ENCODE assay signal across 1 cellular context in the genomic region with DNA sequence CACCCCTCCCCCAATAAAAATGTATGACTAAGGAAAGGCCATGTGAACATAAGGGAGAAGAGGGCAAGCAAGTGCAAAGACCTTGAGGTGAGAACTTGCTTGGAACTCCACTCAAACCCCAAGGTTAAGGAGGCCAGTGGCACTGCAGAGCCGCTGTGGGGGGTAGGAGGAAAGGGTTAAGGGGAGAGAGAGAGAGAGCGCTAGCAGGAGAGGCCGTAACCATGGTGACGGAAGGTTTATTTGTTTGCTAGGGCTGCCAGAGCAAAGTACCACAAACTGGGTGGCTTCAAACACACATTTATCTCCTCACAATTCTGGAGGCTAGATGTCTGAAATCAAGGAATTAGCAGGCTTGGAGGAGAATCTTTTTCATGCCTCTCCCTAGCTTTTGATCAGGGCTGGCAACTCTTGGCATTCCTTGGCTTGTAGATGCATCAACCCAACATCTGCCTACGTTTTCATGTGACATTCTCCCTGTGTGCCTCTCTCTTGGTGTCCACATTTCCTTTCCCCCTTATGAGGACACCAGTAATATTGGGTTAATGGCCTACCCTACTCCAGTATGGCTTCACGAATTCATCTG.
TF ChIP-seq lines count a peak whose summit lies in the region.

No MANE protein-coding gene starts in this region.

TF ChIP-seq in HepG2, 621 proteins besides CTCF, POLR2A, EP300 and RAD21 (continued from another document):
- TF ChIP-seq, protein P1, sequence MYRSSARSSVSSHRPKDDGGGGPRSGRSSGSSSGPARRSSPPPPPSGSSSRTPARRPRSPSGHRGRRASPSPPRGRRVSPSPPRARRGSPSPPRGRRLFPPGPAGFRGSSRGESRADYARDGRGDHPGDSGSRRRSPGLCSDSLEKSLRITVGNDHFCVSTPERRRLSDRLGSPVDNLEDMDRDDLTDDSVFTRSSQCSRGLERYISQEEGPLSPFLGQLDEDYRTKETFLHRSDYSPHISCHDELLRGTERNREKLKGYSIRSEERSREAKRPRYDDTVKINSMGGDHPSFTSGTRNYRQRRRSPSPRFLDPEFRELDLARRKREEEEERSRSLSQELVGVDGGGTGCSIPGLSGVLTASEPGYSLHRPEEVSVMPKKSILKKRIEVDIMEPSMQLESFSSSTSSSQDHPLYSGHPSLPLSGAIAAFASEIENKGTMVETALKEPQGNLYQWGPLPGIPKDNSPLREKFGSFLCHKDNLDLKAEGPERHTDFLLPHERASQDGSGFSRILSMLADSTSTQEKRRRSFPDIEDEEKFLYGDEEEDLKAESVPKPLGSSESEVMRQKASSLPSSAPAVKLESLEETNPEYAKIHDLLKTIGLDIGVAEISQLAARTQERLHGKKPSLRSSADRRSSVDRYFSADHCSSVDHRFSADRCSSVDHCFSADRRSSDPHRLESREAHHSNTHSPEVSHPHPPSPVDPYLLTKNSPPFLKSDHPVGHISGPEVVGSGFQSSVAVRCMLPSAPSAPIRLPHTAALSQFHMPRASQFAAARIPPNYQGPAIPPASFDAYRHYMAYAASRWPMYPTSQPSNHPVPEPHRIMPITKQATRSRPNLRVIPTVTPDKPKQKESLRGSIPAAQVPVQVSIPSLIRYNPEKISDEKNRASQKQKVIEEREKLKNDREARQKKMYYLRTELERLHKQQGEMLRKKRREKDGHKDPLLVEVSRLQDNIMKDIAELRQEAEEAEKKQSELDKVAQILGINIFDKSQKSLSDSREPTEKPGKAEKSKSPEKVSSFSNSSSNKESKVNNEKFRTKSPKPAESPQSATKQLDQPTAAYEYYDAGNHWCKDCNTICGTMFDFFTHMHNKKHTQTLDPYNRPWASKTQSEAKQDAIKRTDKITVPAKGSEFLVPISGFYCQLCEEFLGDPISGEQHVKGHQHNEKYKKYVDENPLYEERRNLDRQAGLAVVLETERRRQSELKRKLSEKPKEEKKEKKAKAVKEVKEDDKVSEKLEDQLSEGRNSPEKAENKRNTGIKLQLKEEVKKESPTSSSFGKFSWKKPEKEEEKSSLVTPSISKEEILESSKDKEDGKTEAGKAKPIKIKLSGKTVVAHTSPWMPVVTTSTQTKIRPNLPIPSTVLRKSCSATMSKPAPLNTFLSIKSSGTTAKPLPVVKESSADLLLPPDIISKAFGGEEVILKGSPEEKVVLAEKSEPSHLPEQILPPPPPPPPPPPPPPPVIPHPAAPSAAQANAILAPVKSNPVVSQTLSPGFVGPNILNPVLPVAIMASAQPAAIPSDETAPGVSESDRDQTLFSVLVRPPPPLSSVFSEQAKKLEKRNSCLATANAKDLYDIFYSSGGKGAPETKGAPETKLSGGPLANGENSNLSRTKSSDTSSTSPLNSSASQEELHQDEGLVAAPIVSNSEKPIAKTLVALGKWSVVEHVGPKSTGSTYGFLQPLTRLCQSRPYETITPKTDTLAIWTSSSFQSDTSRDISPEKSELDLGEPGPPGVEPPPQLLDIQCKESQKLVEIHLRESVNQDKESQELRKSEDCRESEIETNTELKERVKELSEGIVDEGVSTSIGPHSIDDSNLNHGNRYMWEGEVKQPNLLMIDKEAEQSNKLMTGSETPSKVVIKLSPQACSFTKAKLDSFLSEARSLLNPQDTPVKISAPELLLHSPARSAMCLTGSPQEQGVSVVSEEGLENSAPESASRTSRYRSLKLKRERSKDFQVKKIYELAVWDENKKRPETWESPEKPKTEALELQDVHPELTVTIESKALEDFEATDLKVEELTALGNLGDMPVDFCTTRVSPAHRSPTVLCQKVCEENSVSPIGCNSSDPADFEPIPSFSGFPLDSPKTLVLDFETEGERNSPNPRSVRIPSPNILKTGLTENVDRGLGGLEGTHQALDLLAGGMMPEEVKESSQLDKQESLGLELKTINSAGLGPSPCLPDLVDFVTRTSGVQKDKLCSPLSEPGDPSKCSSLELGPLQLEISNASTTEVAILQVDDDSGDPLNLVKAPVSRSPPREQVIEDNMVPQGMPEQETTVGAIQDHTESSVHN (CRISPR knock-in tag; IDR thresholded peaks at IDR 0.05), result no peak
- TF ChIP-seq, protein P2, sequence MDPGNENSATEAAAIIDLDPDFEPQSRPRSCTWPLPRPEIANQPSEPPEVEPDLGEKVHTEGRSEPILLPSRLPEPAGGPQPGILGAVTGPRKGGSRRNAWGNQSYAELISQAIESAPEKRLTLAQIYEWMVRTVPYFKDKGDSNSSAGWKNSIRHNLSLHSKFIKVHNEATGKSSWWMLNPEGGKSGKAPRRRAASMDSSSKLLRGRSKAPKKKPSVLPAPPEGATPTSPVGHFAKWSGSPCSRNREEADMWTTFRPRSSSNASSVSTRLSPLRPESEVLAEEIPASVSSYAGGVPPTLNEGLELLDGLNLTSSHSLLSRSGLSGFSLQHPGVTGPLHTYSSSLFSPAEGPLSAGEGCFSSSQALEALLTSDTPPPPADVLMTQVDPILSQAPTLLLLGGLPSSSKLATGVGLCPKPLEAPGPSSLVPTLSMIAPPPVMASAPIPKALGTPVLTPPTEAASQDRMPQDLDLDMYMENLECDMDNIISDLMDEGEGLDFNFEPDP (CRISPR knock-in tag; conservative IDR thresholded peaks at IDR 0.05), result no peak
- TF ChIP-seq, protein P3, sequence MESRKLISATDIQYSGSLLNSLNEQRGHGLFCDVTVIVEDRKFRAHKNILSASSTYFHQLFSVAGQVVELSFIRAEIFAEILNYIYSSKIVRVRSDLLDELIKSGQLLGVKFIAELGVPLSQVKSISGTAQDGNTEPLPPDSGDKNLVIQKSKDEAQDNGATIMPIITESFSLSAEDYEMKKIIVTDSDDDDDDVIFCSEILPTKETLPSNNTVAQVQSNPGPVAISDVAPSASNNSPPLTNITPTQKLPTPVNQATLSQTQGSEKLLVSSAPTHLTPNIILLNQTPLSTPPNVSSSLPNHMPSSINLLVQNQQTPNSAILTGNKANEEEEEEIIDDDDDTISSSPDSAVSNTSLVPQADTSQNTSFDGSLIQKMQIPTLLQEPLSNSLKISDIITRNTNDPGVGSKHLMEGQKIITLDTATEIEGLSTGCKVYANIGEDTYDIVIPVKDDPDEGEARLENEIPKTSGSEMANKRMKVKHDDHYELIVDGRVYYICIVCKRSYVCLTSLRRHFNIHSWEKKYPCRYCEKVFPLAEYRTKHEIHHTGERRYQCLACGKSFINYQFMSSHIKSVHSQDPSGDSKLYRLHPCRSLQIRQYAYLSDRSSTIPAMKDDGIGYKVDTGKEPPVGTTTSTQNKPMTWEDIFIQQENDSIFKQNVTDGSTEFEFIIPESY (CRISPR knock-in tag; IDR thresholded peaks at IDR 0.05), result no peak
- TF ChIP-seq, protein P4, sequence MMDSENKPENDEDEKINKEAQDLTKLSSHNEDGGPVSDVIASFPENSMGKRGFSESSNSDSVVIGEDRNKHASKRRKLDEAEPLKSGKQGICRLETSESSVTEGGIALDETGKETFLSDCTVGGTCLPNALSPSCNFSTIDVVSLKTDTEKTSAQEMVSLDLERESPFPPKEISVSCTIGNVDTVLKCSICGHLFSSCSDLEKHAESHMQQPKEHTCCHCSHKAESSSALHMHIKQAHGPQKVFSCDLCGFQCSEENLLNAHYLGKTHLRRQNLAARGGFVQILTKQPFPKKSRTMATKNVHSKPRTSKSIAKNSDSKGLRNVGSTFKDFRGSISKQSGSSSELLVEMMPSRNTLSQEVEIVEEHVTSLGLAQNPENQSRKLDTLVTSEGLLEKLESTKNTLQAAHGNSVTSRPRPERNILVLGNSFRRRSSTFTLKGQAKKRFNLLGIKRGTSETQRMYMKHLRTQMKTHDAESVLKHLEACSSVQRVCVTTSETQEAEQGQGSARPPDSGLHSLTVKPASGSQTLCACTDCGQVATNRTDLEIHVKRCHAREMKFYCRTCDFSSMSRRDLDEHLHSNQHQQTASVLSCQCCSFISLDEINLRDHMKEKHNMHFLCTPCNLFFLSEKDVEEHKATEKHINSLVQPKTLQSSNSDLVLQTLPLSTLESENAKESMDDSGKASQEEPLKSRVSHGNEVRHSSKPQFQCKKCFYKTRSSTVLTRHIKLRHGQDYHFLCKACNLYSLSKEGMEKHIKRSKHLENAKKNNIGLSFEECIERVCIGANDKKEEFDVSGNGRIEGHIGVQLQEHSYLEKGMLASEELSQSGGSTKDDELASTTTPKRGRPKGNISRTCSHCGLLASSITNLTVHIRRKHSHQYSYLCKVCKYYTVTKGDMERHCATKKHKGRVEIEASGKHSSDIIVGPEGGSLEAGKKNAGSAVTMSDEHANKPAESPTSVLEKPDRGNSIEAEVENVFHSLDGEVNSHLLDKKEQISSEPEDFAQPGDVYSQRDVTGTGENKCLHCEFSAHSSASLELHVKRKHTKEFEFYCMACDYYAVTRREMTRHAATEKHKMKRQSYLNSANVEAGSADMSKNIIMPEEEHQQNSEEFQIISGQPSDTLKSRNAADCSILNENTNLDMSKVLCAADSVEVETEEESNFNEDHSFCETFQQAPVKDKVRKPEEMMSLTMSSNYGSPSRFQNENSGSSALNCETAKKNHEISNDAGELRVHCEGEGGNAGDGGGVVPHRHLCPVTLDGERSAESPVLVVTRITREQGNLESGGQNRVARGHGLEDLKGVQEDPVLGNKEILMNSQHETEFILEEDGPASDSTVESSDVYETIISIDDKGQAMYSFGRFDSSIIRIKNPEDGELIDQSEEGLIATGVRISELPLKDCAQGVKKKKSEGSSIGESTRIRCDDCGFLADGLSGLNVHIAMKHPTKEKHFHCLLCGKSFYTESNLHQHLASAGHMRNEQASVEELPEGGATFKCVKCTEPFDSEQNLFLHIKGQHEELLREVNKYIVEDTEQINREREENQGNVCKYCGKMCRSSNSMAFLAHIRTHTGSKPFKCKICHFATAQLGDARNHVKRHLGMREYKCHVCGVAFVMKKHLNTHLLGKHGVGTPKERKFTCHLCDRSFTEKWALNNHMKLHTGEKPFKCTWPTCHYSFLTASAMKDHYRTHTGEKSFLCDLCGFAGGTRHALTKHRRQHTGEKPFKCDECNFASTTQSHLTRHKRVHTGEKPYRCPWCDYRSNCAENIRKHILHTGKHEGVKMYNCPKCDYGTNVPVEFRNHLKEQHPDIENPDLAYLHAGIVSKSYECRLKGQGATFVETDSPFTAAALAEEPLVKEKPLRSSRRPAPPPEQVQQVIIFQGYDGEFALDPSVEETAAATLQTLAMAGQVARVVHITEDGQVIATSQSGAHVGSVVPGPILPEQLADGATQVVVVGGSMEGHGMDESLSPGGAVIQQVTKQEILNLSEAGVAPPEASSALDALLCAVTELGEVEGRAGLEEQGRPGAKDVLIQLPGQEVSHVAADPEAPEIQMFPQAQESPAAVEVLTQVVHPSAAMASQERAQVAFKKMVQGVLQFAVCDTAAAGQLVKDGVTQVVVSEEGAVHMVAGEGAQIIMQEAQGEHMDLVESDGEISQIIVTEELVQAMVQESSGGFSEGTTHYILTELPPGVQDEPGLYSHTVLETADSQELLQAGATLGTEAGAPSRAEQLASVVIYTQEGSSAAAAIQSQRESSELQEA (CRISPR knock-in tag; IDR thresholded peaks at IDR 0.05; ENCODE audit: not compliant biosample characterization), result no peak
- TF ChIP-seq HNF4G (IDR thresholded peaks at IDR 0.05; ENCODE audit: borderline replicate concordance, low read depth, low read length) (peak; percentile 71; the same call in 1 of the 2 replicates), HNF4G (CRISPR knock-in tag; IDR thresholded peaks at IDR 0.05; ENCODE audit: borderline replicate concordance, low read depth) (no peak), KDM2A (CRISPR knock-in tag; IDR thresholded peaks at IDR 0.05; ENCODE audit: borderline replicate concordance, low read depth) (peak; percentile 23; the same call in 1 of the 2 replicates), GATA4 (IDR thresholded peaks at IDR 0.05; ENCODE audit: borderline replicate concordance, low read depth) (no peak), XRCC5 (optimal IDR thresholded peaks at IDR 0.05; ENCODE audit: low read length) (peak; percentile 90), HNF4A (CRISPR knock-in tag; IDR thresholded peaks at IDR 0.05) (peak; percentile 80), NPAS2 (CRISPR knock-in tag; IDR thresholded peaks at IDR 0.05; ENCODE audit: borderline replicate concordance) (no peak), ZMYM3 (CRISPR knock-in tag; IDR thresholded peaks at IDR 0.05) (no peak), ASH2L (IDR thresholded peaks at IDR 0.05; ENCODE audit: insufficient read length, low read depth, low read length) (peak; percentile 85)
- TF ChIP-seq, protein P5, sequence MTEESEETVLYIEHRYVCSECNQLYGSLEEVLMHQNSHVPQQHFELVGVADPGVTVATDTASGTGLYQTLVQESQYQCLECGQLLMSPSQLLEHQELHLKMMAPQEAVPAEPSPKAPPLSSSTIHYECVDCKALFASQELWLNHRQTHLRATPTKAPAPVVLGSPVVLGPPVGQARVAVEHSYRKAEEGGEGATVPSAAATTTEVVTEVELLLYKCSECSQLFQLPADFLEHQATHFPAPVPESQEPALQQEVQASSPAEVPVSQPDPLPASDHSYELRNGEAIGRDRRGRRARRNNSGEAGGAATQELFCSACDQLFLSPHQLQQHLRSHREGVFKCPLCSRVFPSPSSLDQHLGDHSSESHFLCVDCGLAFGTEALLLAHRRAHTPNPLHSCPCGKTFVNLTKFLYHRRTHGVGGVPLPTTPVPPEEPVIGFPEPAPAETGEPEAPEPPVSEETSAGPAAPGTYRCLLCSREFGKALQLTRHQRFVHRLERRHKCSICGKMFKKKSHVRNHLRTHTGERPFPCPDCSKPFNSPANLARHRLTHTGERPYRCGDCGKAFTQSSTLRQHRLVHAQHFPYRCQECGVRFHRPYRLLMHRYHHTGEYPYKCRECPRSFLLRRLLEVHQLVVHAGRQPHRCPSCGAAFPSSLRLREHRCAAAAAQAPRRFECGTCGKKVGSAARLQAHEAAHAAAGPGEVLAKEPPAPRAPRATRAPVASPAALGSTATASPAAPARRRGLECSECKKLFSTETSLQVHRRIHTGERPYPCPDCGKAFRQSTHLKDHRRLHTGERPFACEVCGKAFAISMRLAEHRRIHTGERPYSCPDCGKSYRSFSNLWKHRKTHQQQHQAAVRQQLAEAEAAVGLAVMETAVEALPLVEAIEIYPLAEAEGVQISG (CRISPR knock-in tag; IDR thresholded peaks at IDR 0.05), result peak; percentile 67
TF ChIP-seq in HepG2: peak in this region for 41.
